In genomic region chr19:57056972-57057371, GRCh38 we compare ENCODE assay signal across 18 cellular contexts.
A peak's percentile ranks its signal among the peaks of the same experiment; 100 is the strongest.
DNase-seq lines count a peak whose midpoint lies in the region; ATAC-seq, FAIRE-seq and TF ChIP-seq lines count a peak whose summit lies in the region.
"Had no signal": no experiment of that assay in that cellular context is flagged by ENCODE, and none has a peak within 500 bp of the region (broad histone marks: within the 10 kb centered on the region; RNA-seq: fewer than 3 reads in every experiment).

No MANE protein-coding gene starts in this region.

- no peak overlapping the region for H3K9ac ChIP-seq in PC-3 (ENCODE audit: low read length)
- H3K9ac ChIP-seq: BLaER1 had no signal

- H3K36me3 ChIP-seq in PC-3 (ENCODE audit: low read depth, low read length), result no peaks in the 10 kb centered on the region
- H3K36me3 ChIP-seq: BLaER1, thoracic aorta had no signal

- no peak overlapping the region for H3K4me3 ChIP-seq in right cardiac atrium (ENCODE audit: low read length)
- H3K4me3 ChIP-seq in skeletal muscle cell (ENCODE audit: low read depth, low read length), result no peak overlapping the region
- no peak overlapping the region for H3K4me3 ChIP-seq in PC-3 (ENCODE audit: low read length)
- H3K4me3 ChIP-seq: BLaER1, thoracic aorta had no signal

- TF ChIP-seq CTCF in PC-3 (conservative IDR thresholded peaks at IDR 0.05; ENCODE audit: low read depth, low read length), result no peak

- CTCF ChIA-PET in PC-3 (lab: Charles Lee), result no interaction called here

- WGBS in right cardiac atrium, result 24% methylated on average over 12 of the region's 12 CpGs

- H3K27me3 ChIP-seq in right cardiac atrium (ENCODE audit: control insufficient read depth, insufficient read depth) (no peaks in the 10 kb centered on the region), PC-3 (ENCODE audit: low read length) (0 out of 2 replicates have a peak, but pooled peaks cover 6% of the 10 kb centered on the region)
- H3K27me3 ChIP-seq: BLaER1 had no signal

- peak in 1 of 2 donors; percentile 18 for ATAC-seq in right cardiac atrium
- ATAC-seq in GM21576 (IDR thresholded peaks at IDR 0.05; ENCODE audit: unreplicated experiment), result no peak
- ATAC-seq in GM18858 (IDR thresholded peaks at IDR 0.05; ENCODE audit: unreplicated experiment), result no peak
- ATAC-seq in PC-3, result no peak
- ATAC-seq: natural killer cell treated with Interleukin-12 subunit alpha and Interleukin-12 subunit beta and Interleukin-15 and Interleukin-18, amount 100 ng/mL, for 72 hours; T-cell had no signal

- peak; percentile 83 for FAIRE-seq in TTC549 (lab: Jason Lieb, UNC)
- FAIRE-seq: GM18507 had no signal

- no peak overlapping the region for H2AFZ ChIP-seq in PC-3 (ENCODE audit: low read length)

- H3K27ac ChIP-seq in right cardiac atrium (ENCODE audit: low read length) (no peak overlapping the region), PC-3 (ENCODE audit: low read length) (no peak overlapping the region)
- H3K27ac ChIP-seq: BLaER1, RWPE1, thoracic aorta had no signal

- POLR2A ChIA-PET in PC-3 (lab: Charles Lee; ENCODE audit: unreplicated experiment), result no interaction called here

- H3F3A ChIP-seq in PC-3 (ENCODE audit: low read length, unreplicated experiment), result no peaks in the 10 kb centered on the region

- H3K79me2 ChIP-seq in PC-3 (ENCODE audit: low read length), result no peaks in the 10 kb centered on the region

- H3K9me3 ChIP-seq in right cardiac atrium (ENCODE audit: control insufficient read depth, low read length) (no peaks in the 10 kb centered on the region), PC-3 (ENCODE audit: low read length) (peaks cover 16% of the 10 kb centered on the region)
- H3K9me3 ChIP-seq: BLaER1, thoracic aorta had no signal

- no peaks in the 10 kb centered on the region for H3K4me1 ChIP-seq in right cardiac atrium (ENCODE audit: control insufficient read depth, insufficient read depth, low read length)
- H3K4me1 ChIP-seq in PC-3 (ENCODE audit: insufficient read depth, low read length), result no peaks in the 10 kb centered on the region
- H3K4me1 ChIP-seq: BLaER1 had no signal

- no peaks in the 10 kb centered on the region for H3K9me2 ChIP-seq in PC-3 (replicated peaks; ENCODE audit: low read length)

- no peak overlapping the region for H3K4me2 ChIP-seq in PC-3 (ENCODE audit: low read length)
- H3K4me2 ChIP-seq: BLaER1 had no signal

- no TSS peak for BruUV-seq in PC-3 (replicated peaks; lab: Mats Ljungman, UMichigan)

- H4K20me1 ChIP-seq in PC-3 (ENCODE audit: low read length), result no peaks in the 10 kb centered on the region
- H4K20me1 ChIP-seq: BLaER1 had no signal

- intact Hi-C loops in right cardiac atrium (cut with DNase I), result no loop called here
- intact Hi-C loops in PC-3 (cut with micrococcal nuclease), result no loop called here

- DNase-seq in HK-2 (ENCODE audit: unreplicated experiment) (peak; percentile 2), right cardiac atrium (peak; percentile 37 to 75 (median 61)), skeletal muscle cell (ENCODE audit: low read depth) (peak; percentile 47), GM03348 (ENCODE audit: low spot score) (no peak), PC-3 (no peak)
- DNase-seq: activated CD4-positive, CD25-positive, alpha-beta regulatory T cell treated with anti-CD3 and anti-CD28 coated beads, Interleukin-2, amount 50 U/mL, for 72 hours; activated naive CD4-positive, alpha-beta T cell treated with Interleukin-2 at 50 U/mL for 16 hours; NCI-H1694; NCI-H526 treated with DMSO at 0.1 percent for 48 hours; T-cell had no signal

Comparison
In these comparisons a context has a peak if more than half of its experiments do, and no peak if none do; other contexts are left out.
1. DNase-seq: peak in HK-2 (single experiment), right cardiac atrium (3 of 3) and skeletal muscle cell (single experiment); none in GM03348 (single experiment) and PC-3 (single experiment).